Comparison of ENCODE assay signal across 12 cellular contexts in the genomic region with DNA sequence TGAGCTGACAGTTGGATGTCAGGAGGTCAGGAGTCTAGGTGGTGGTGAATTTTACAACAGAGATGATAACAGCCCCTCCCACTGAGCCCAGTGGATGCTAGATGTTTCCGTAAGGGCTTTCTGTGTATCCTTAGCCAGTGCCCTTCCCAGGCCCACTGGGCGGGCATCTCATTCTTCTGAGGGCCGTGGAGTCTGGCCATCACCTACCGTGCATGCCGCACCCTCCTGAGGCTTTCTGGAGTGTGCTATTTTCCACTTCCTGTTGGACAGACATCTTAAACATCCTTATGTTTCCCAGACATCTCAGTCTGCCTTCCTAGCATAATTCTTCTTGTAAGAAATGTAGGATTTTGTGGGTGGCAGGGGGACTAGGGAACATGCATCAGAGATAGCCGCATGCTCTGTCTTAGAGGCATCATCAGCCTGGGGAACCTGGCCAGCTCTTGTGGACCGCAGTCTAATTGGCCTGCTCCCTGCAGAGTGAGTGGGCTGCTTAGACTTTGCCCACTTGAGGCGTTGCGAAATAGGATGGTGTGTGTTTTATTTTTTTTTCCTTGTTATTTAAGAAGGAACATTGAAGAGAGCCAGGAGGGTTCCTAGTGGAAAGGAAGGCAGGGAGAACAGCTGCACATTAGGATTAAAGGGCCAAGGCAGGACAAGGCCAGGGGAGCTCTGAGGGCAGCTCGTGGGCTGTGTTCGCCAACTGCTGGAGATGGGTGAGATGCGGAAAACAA.
DNase-seq lines count a peak whose midpoint lies in the region; ATAC-seq and TF ChIP-seq lines count a peak whose summit lies in the region.
"Had no signal": no experiment of that assay in that cellular context is flagged by ENCODE, and none has a peak within 500 bp of the region (broad histone marks: within the 10 kb centered on the region; RNA-seq: fewer than 3 reads in every experiment).

No MANE protein-coding gene starts in this region.

- ATAC-seq in HG03175 (IDR thresholded peaks at IDR 0.05; ENCODE audit: unreplicated experiment) (no peak), HG03280 (IDR thresholded peaks at IDR 0.05; ENCODE audit: unreplicated experiment) (no peak)
- ATAC-seq: activated CD4-positive, CD25-positive, alpha-beta regulatory T cell treated with anti-CD3 and anti-CD28 coated beads, Interleukin-2, amount 50 U/mL, for 24 hours; stimulated activated naive CD8-positive, alpha-beta T cell treated with anti-CD3 and anti-CD28 coated beads, Interleukin-15, amount 100 ng/mL, for 72 hours had no signal

- WGBS in hepatocyte (ENCODE audit: low lambda C conversion rate, missing lambda C conversion rate): 78% methylated on average over 12 of the region's 12 CpGs

- no peaks in the 10 kb centered on the region for H3K9me3 ChIP-seq in hepatocyte (ENCODE audit: low read depth)
- H3K9me3 ChIP-seq: SK-N-SH had no signal

- H3K27ac ChIP-seq in hepatocyte: peak overlapping the region; percentile 7
- H3K27ac ChIP-seq: parathyroid adenoma had no signal

- no peaks in the 10 kb centered on the region for H3K27me3 ChIP-seq in hepatocyte

- H3K4me3 ChIP-seq in hepatocyte: no peak overlapping the region

- no peaks in the 10 kb centered on the region for H3K9me2 ChIP-seq in hepatocyte (replicated peaks; ENCODE audit: insufficient read depth)
- H3K9me2 ChIP-seq: SK-N-SH had no signal

- H3K4me2 ChIP-seq in hepatocyte: no peak overlapping the region
- H3K4me2 ChIP-seq: SK-N-SH had no signal

- DNase-seq in H4 (ENCODE audit: low spot score) (peak; percentile 26), amniotic epithelial cell (ENCODE audit: low read depth) (peak; percentile 94), hepatocyte (ENCODE audit: low spot score) (peak; percentile 59), superior temporal gyrus (ENCODE audit: extremely low spot score) (peak; percentile 73), NOMO-1 treated with dmso at 0.1 percent for 144 hours (lab: John Stamatoyannopoulos, UW; ENCODE audit: unreplicated experiment) (no peak)
- DNase-seq: DMS53; stimulated activated naive CD8-positive, alpha-beta T cell treated with anti-CD3 and anti-CD28 coated beads, Interleukin-15, amount 100 ng/mL, for 72 hours had no signal

- no peaks in the 10 kb centered on the region for H3K79me2 ChIP-seq in hepatocyte
- H3K79me2 ChIP-seq: parathyroid adenoma had no signal

- no peaks in the 10 kb centered on the region for H3K36me3 ChIP-seq in hepatocyte (replicated peaks; ENCODE audit: insufficient read depth, low read depth)

- H4K20me1 ChIP-seq in hepatocyte (ENCODE audit: insufficient read depth, poor library complexity, severe bottlenecking): no peaks in the 10 kb centered on the region

- H2AFZ ChIP-seq in hepatocyte: no peak overlapping the region
- H2AFZ ChIP-seq: parathyroid adenoma had no signal

- H3K4me1 ChIP-seq in hepatocyte (ENCODE audit: insufficient read depth): peaks cover 32% of the 10 kb centered on the region

- TF ChIP-seq CTCF in hepatocyte (IDR thresholded peaks at IDR 0.05; ENCODE audit: poor library complexity): no peak
